In the genomic region with DNA sequence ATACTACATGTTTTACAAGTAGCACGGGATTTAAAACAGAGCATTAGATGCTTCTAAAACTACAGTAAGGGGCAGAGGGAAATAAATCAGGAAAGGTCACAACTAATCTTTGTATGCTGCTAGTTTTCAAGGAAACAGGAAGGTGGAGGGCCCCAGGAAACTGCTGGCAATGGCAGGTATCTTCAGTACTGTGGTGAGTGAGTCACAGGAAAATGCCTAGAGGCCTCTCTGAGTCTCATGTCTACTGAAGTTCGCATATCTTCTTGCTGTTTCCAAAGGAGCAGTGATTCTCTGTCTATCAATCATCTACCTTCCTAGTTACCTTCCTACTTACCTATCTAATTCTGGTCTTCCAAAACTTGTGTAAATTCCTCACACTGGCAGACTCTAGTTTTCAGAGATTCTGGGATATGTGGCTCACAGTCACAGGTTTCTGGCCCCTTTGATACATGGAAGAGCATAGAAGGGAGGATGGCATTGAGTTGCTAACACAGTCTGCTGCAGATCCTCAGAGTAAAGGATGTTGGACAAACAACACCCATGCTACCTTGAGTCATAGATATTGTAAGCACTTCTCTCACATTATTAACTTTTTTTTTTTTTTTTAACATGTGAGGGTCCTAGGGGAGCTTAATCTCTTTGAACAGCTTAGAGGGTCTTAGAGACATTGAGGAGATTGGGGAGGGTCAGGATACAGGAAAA, we compare ENCODE assay signal across 22 cellular contexts. TPM values are rescaled to one million over a fixed set of nuclear protein-coding genes. Genes with fewer than 3 reads are reported as not detected.
DNase-seq lines count a peak whose midpoint lies in the region; TF ChIP-seq lines count a peak whose summit lies in the region.
"Had no signal": no experiment of that assay in that cellular context is flagged by ENCODE, and none has a peak within 500 bp of the region (broad histone marks: within the 10 kb centered on the region; RNA-seq: fewer than 3 reads in every experiment).

No MANE protein-coding gene starts in this region.

- intact Hi-C loops in OCI-LY7 (cut with micrococcal nuclease; ENCODE audit: unreplicated experiment), result no loop called here

- H4K20me1 ChIP-seq in OCI-LY7 (ENCODE audit: insufficient read depth, low read length), result no peaks in the 10 kb centered on the region

- DNase-seq in activated CD4-positive, alpha-beta T cell treated with anti-CD3 and anti-CD28 coated beads for 48 hours, result peak; percentile 24
- no peak for DNase-seq in activated CD4-positive, alpha-beta T cell treated with anti-CD3 and anti-CD28 coated beads for 1 hour
- peak; percentile 20 for DNase-seq in OCI-LY7 (ENCODE audit: low spot score)
- peak; percentile 58 for DNase-seq in epithelial cell of esophagus (ENCODE audit: low read depth)
- DNase-seq in renal cortical epithelial cell (ENCODE audit: low read depth), result peak; percentile 57
- no peak for DNase-seq in NCI-H526 treated with DMSO at 0.1 percent for 48 hours (lab: John Stamatoyannopoulos, UW)
- no peak for DNase-seq in NCI-H2196 (lab: John Stamatoyannopoulos, UW; ENCODE audit: unreplicated experiment)
- no peak for DNase-seq in erythroblast (lab: John Stamatoyannopoulos, UW)
- DNase-seq: activated CD4-positive, alpha-beta T cell treated with anti-CD3 and anti-CD28 coated beads, Interleukin-2, amount 10 ng/mL, durations not matched to agents 7 days and 5 days; activated naive CD8-positive, alpha-beta T cell treated with anti-CD3 and anti-CD28 coated beads, Interleukin-2, amount 10 ng/mL, durations not matched to agents 7 days and 5 days; hypothalamus; left ventricle myocardium inferior; NCI-H146; nucleus accumbens; OCI-M1; right cardiac atrium; upper lobe of right lung had no signal

- TF ChIP-seq POLR2A in erythroblast (IDR thresholded peaks at IDR 0.05; ENCODE audit: low read length), result no peak

- no peak overlapping the region for H3K4me3 ChIP-seq in OCI-LY7 (ENCODE audit: low read depth, low read length, poor library complexity, severe bottlenecking)
- no peak overlapping the region for H3K4me3 ChIP-seq in epithelial cell of esophagus (ENCODE audit: low read length)
- H3K4me3 ChIP-seq: HAP-1, left ventricle myocardium inferior, upper lobe of right lung had no signal

- POLR2A ChIA-PET in OCI-LY7 (lab: Charles Lee), result interaction anchor here (0.6 kb wide), 1 partner anchor 67 kb away, joined by 4 read pairs; no protein-coding TSS in a partner anchor

- BruUV-seq in OCI-LY7 (replicated peaks; lab: Mats Ljungman, UMichigan), result no TSS peak

- H3K9me3 ChIP-seq in OCI-LY7 (ENCODE audit: low read length), result no peaks in the 10 kb centered on the region; the same call in 1 of the 2 replicates
- H3K9me3 ChIP-seq: HAP-1, left ventricle myocardium inferior, upper lobe of right lung had no signal

- H3K4me1 ChIP-seq in OCI-LY7 (ENCODE audit: insufficient read depth, low read length, poor library complexity, severe bottlenecking), result peaks cover 41% of the 10 kb centered on the region
- H3K4me1 ChIP-seq: HAP-1, left ventricle myocardium inferior, upper lobe of right lung had no signal

- no peak overlapping the region for H3K27ac ChIP-seq in OCI-LY7 (ENCODE audit: low read depth, low read length, poor library complexity, severe bottlenecking)
- H3K27ac ChIP-seq: C4-2B, left ventricle myocardium inferior, upper lobe of right lung had no signal

- no peaks in the 10 kb centered on the region for H3K36me3 ChIP-seq in OCI-LY7 (ENCODE audit: insufficient read depth, low read length)
- H3K36me3 ChIP-seq: HAP-1, left ventricle myocardium inferior, upper lobe of right lung had no signal

- 0 out of 2 replicates have a peak overlapping the region, but pooled peaks have one; percentile 7 for H3K4me2 ChIP-seq in OCI-LY7 (ENCODE audit: low read length)

- CTCF ChIA-PET in OCI-LY7 (lab: Charles Lee; ENCODE audit: unreplicated experiment), result no interaction called here

- peak overlapping the region; percentile 77 for H2AFZ ChIP-seq in OCI-LY7 (ENCODE audit: low read length)

- H3K79me2 ChIP-seq in OCI-LY7 (ENCODE audit: insufficient read depth, low read depth, low read length), result no peaks in the 10 kb centered on the region

- H3K9me2 ChIP-seq in OCI-LY7 (ENCODE audit: insufficient read depth, low read length), result no peaks in the 10 kb centered on the region

- TF ChIP-seq CTCF in OCI-LY7 (conservative IDR thresholded peaks at IDR 0.05; ENCODE audit: low read length), result no peak
- TF ChIP-seq CTCF in epithelial cell of esophagus (IDR thresholded peaks at IDR 0.05; ENCODE audit: insufficient read depth, low read depth, low read length, missing control alignments), result no peak

RNA-seq across cellular contexts. Expression of a gene that starts 58.8 kb away (rescaled TPM):
- 6.6 and 9.7 TPM in 2 replicates for total RNA-seq in OCI-LY7 (2014; rRNA removed; shearing (Covaris generic))
- total RNA-seq in OCI-LY7 (2022), result 5.7 and 6.6 TPM in 2 replicates
- not detected in 2 replicates for total RNA-seq in renal cortical epithelial cell
- total RNA-seq: activated CD4-positive, alpha-beta T cell treated with anti-CD3 and anti-CD28 coated beads, Interleukin-2, amount 10 ng/mL, durations not matched to agents 7 days and 5 days; activated naive CD8-positive, alpha-beta T cell treated with anti-CD3 and anti-CD28 coated beads, Interleukin-2, amount 10 ng/mL, durations not matched to agents 7 days and 5 days; fibroblast of lung; LHCN-M2; NCI-H460 had no signal

Comparison
In these comparisons a context has a peak if more than half of its experiments do, and no peak if none do; other contexts are left out.
1. DNase-seq: peak in activated CD4-positive, alpha-beta T cell treated with anti-CD3 and anti-CD28 coated beads for 48 hours (single experiment), OCI-LY7 (single experiment), epithelial cell of esophagus (single experiment) and renal cortical epithelial cell (single experiment); none in activated CD4-positive, alpha-beta T cell treated with anti-CD3 and anti-CD28 coated beads for 1 hour (single experiment), NCI-H526 treated with DMSO at 0.1 percent for 48 hours (single experiment), NCI-H2196 (single experiment) and erythroblast (0 of 2).